In the genomic region with DNA sequence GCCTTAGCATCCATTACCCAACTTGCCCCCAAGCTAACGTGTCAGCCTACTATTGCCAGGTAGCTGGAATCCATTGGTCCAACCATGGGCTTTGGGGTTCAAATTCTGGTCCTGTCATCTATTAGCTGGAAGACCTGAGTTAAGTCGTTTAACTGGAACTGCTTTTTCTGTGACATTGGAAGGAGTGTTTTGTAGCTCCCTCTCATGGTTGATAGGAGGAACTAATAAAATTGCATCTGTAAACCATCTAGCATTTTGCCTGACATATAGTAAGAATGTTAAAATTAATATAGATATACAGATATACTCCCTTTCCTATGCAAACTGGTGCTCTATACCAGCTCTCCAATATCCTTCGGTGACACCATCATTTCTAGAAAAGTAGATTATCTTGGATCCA, we compare ENCODE assay signal across 8 cellular contexts. TPM values are rescaled to one million over a fixed set of nuclear protein-coding genes. Genes with fewer than 3 reads are reported as not detected.
DNase-seq lines count a peak whose midpoint lies in the region; ATAC-seq and TF ChIP-seq lines count a peak whose summit lies in the region.

No MANE protein-coding gene starts in this region.

- no peaks in the 10 kb centered on the region for H3K9me2 ChIP-seq in GM23248 (ENCODE audit: insufficient read depth)
- H3K9me2 ChIP-seq in hepatocyte (replicated peaks; ENCODE audit: insufficient read depth), result no peaks in the 10 kb centered on the region

- no peak overlapping the region for H3K27ac ChIP-seq in GM23248
- no peak overlapping the region for H3K27ac ChIP-seq in hepatocyte

- H3K4me1 ChIP-seq in BE2C (no peaks in the 10 kb centered on the region), GM23248 (ENCODE audit: insufficient read depth) (peaks cover 21% of the 10 kb centered on the region), hepatocyte (ENCODE audit: insufficient read depth) (peaks cover 12% of the 10 kb centered on the region)

- H3F3A ChIP-seq in GM23248 (ENCODE audit: insufficient read depth), result peaks cover 26% of the 10 kb centered on the region

- H3K4me3 ChIP-seq in BE2C (ENCODE audit: low read depth, low read length) (no peak overlapping the region), GM23248 (no peak overlapping the region), hepatocyte (no peak overlapping the region)

- no peaks in the 10 kb centered on the region for H3K4me1 Mint-ChIP-seq in immature natural killer cell

- H3K27ac Mint-ChIP-seq in immature natural killer cell, result no peak overlapping the region

- H3K79me2 ChIP-seq in GM23248 (ENCODE audit: insufficient read depth) (no peaks in the 10 kb centered on the region), hepatocyte (no peaks in the 10 kb centered on the region)

- 54 to 58% methylated on average over 3 of the region's 3 CpGs for WGBS in GM23248 (ENCODE audit: low coverage in 1 of 2, low lambda C conversion rate in 2 of 2, missing lambda C conversion rate in 2 of 2), 2 experiments
- WGBS in hepatocyte (ENCODE audit: low lambda C conversion rate, missing lambda C conversion rate), result 57% methylated on average over 3 of the region's 3 CpGs

- no peaks in the 10 kb centered on the region for H3K27me3 ChIP-seq in BE2C
- H3K27me3 ChIP-seq in GM23248 (replicated peaks; ENCODE audit: insufficient read depth), result no peaks in the 10 kb centered on the region
- peaks cover 4% of the 10 kb centered on the region for H3K27me3 ChIP-seq in hepatocyte

- no peaks in the 10 kb centered on the region for H3K36me3 Mint-ChIP-seq in immature natural killer cell

- H2AFZ ChIP-seq in GM23248 (no peak overlapping the region), hepatocyte (no peak overlapping the region)

- in situ Hi-C loops in GM23248 (cut with MboI), result loop anchor here (25.0 kb wide), 1 partner anchor 552 kb away; a partner anchor contains a TSS

- H3K9me3 ChIP-seq in BE2C (no peaks in the 10 kb centered on the region), GM23248 (ENCODE audit: low read depth) (no peaks in the 10 kb centered on the region), hepatocyte (ENCODE audit: low read depth) (no peaks in the 10 kb centered on the region)

- DNase-seq in BE2C, result no peak
- peak; percentile 31 for DNase-seq in GM23248
- peak; percentile 23 for DNase-seq in SKM-1 (lab: John Stamatoyannopoulos, UW; ENCODE audit: unreplicated experiment)
- DNase-seq in hepatocyte (ENCODE audit: low spot score), result no peak
- DNase-seq in DMS79 (lab: John Stamatoyannopoulos, UW), result no peak
- no peak for DNase-seq in NCI-H1930 (lab: John Stamatoyannopoulos, UW)
- DNase-seq in immature natural killer cell, result no peak

- H3K9me3 Mint-ChIP-seq in immature natural killer cell, result no peaks in the 10 kb centered on the region

- no peaks in the 10 kb centered on the region for H3K36me3 ChIP-seq in BE2C
- H3K36me3 ChIP-seq in GM23248 (ENCODE audit: low read depth), result no peaks in the 10 kb centered on the region
- H3K36me3 ChIP-seq in hepatocyte (replicated peaks; ENCODE audit: insufficient read depth, low read depth), result no peaks in the 10 kb centered on the region

- H3K4me2 ChIP-seq in GM23248 (ENCODE audit: unreplicated experiment), result no peak overlapping the region
- no peak overlapping the region for H3K4me2 ChIP-seq in hepatocyte

- H3K27me3 Mint-ChIP-seq in immature natural killer cell (ENCODE audit: low read depth in 3 of 3), result peaks cover 0 to 18% (median 3%) of the 10 kb centered on the region in 3 donors

- H4K20me1 ChIP-seq in GM23248 (ENCODE audit: insufficient read depth) (no peaks in the 10 kb centered on the region), hepatocyte (ENCODE audit: insufficient read depth, poor library complexity, severe bottlenecking) (no peaks in the 10 kb centered on the region)

- H3K4me3 Mint-ChIP-seq in immature natural killer cell, result no peak overlapping the region

- TF ChIP-seq CTCF in BE2C (IDR thresholded peaks at IDR 0.05; ENCODE audit: low read depth, low read length) (peak; percentile 54), hepatocyte (IDR thresholded peaks at IDR 0.05; ENCODE audit: poor library complexity) (peak; percentile 11)

- H3K9ac ChIP-seq in GM23248, result no peak overlapping the region

- ATAC-seq in GM19395 (IDR thresholded peaks at IDR 0.05; ENCODE audit: unreplicated experiment), result no peak

RNA-seq across cellular contexts. Expression of a gene that starts 23.8 kb away (rescaled TPM):
- 21.4 TPM for polyA plus RNA-seq in BE2C (2012; ENCODE audit: insufficient read depth, insufficient read length, low read depth)
- total RNA-seq in GM23248 (2014; rRNA removed; shearing (Covaris generic)), result 15.6 and 18.2 TPM in 2 replicates
- polyA plus RNA-seq in GM23248 (2016; fragmentation: Nextera tagmentation; extraction: Ambion mirVana) (11.7 and 12.5 TPM in 2 replicates), hepatocyte (11.7 and 20.1 TPM in 2 replicates), immature natural killer cell (10 to 100 TPM in 1 of 3 donors, 1 to 10 TPM in 2; 6.1 to 21.3 (median 8.9) TPM)
- 23.5 and 28.9 TPM in 2 replicates for total RNA-seq in hepatocyte

Comparison
In these comparisons a context has a peak if more than half of its experiments do, and no peak if none do; other contexts are left out.
1. DNase-seq: peak in GM23248 (single experiment) and SKM-1 (single experiment); none in BE2C (single experiment), hepatocyte (single experiment), DMS79 (single experiment), NCI-H1930 (0 of 2) and immature natural killer cell (0 of 3).